ENCODE assay signal across 26 cellular contexts in genomic region chr3:13197795-13198194, GRCh38.
"Had no signal": no experiment of that assay in that cellular context is flagged by ENCODE, and none has a peak within 500 bp of the region (broad histone marks: within the 10 kb centered on the region; RNA-seq: fewer than 3 reads in every experiment).

No MANE protein-coding gene starts in this region.

- DNase-seq: activated CD4-positive, alpha-beta memory T cell treated with anti-CD3 and anti-CD28 coated beads, Interleukin-2, amount 10 ng/mL, durations not matched to agents 7 days and 5 days; activated CD4-positive, alpha-beta T cell treated with anti-CD3 and anti-CD28 coated beads for 36 hours; activated CD4-positive, alpha-beta T cell treated with anti-CD3 and anti-CD28 coated beads, Interleukin-2, amount 50 U/mL, for 1 hour; activated naive CD4-positive, alpha-beta T cell treated with anti-CD3 and anti-CD28 coated beads, Interleukin-2, amount 50 U/mL, for 16 hours; activated naive CD8-positive, alpha-beta T cell treated with anti-CD3 and anti-CD28 coated beads, Interleukin-2, amount 10 ng/mL, durations not matched to agents 7 days and 5 days; activated T-cell treated with anti-CD3 and anti-CD28 coated beads for 4 hours; adrenal gland; anterior cingulate cortex; MG63; MV-4-11; NCI-H1092 treated with DMSO at 0.1 percent for 48 hours; NCI-H1417 treated with DMSO at 0.1 percent for 48 hours; NCI-H1694; NCI-H2029; NCI-H2107; NCI-H2171 treated with DMSO at 0.1 percent for 48 hours; NCI-H345; NCI-H510A; NCI-H69; Right ventricle myocardium superior; SJCRH30; SK-N-SH; T-helper 1 cell; WERI-Rb-1 had no signal

- H3K9me3 ChIP-seq: adrenal gland, MG63, Peyer's patch, SJCRH30, SK-N-SH had no signal

- H3K4me2 ChIP-seq: SK-N-SH had no signal

- H3K4me3 ChIP-seq: adrenal gland, MG63, Peyer's patch, SJCRH30 had no signal

- H3K4me1 ChIP-seq: adrenal gland, Peyer's patch had no signal

- H3K36me3 ChIP-seq: adrenal gland, MG63, Peyer's patch, SJCRH30, WERI-Rb-1 had no signal

- ATAC-seq: activated CD4-positive, alpha-beta T cell treated with anti-CD3 and anti-CD28 coated beads for 36 hours had no signal

- H3K9ac ChIP-seq: SK-N-SH had no signal

- H3K27ac ChIP-seq: adrenal gland, Peyer's patch, RWPE1, SJCRH30, WERI-Rb-1 had no signal

- H3K27me3 ChIP-seq: adrenal gland, MG63, Peyer's patch had no signal

- H3K9me2 ChIP-seq: SK-N-SH had no signal
